ENCODE assay signal across 11 cellular contexts in genomic region chr13:103859952-103860351, GRCh38.
"Had no signal": no experiment of that assay in that cellular context is flagged by ENCODE, and none has a peak within 500 bp of the region (broad histone marks: within the 10 kb centered on the region; RNA-seq: fewer than 3 reads in every experiment).

No MANE protein-coding gene starts in this region.

- H3K27ac Mint-ChIP-seq: activated naive CD4-positive, alpha-beta T cell treated with anti-CD3 and anti-CD28 coated beads, Interleukin-2, amount 10 ng/mL, durations not matched to agents 7 days and 5 days; activated T-helper 2 cell treated with anti-CD3 and anti-CD28 coated beads, Interferon-gamma antibody, Interleukin-2, Interleukin-4, amounts not matched to agents 10 μg/mL and 5 μg/mL and 100 μg/mL, durations not matched to agents 14 hours and 24 hours and 36 hours had no signal

- H3K9me3 Mint-ChIP-seq: activated naive CD4-positive, alpha-beta T cell treated with anti-CD3 and anti-CD28 coated beads, Interleukin-2, amount 10 ng/mL, durations not matched to agents 7 days and 5 days; activated T-helper 2 cell treated with anti-CD3 and anti-CD28 coated beads, Interferon-gamma antibody, Interleukin-2, Interleukin-4, amounts not matched to agents 10 μg/mL and 5 μg/mL and 100 μg/mL, durations not matched to agents 14 hours and 24 hours and 36 hours had no signal

- H3K27ac ChIP-seq: colonic mucosa, gastrocnemius medialis, hepatocyte, parathyroid adenoma, thyroid gland, uterus had no signal

- H3K4me1 ChIP-seq: colonic mucosa, gastrocnemius medialis, parathyroid adenoma, thyroid gland, uterus had no signal

- ATAC-seq: gastrocnemius medialis had no signal

- DNase-seq: activated CD4-positive, alpha-beta T cell treated with anti-CD3 and anti-CD28 coated beads for 4 hours; activated naive CD4-positive, alpha-beta T cell treated with anti-CD3 and anti-CD28 coated beads, Interleukin-2, amount 10 ng/mL, durations not matched to agents 7 days and 5 days; caudate nucleus; colonic mucosa; gastrocnemius medialis; T-helper 9 cell; thyroid gland; uterus had no signal

- H3K4me3 Mint-ChIP-seq: activated naive CD4-positive, alpha-beta T cell treated with anti-CD3 and anti-CD28 coated beads, Interleukin-2, amount 10 ng/mL, durations not matched to agents 7 days and 5 days had no signal

- H3K36me3 Mint-ChIP-seq: activated naive CD4-positive, alpha-beta T cell treated with anti-CD3 and anti-CD28 coated beads, Interleukin-2, amount 10 ng/mL, durations not matched to agents 7 days and 5 days had no signal

- H3K9ac ChIP-seq: parathyroid adenoma had no signal

- H3K4me3 ChIP-seq: colonic mucosa, gastrocnemius medialis, hepatocyte, thyroid gland, uterus had no signal

- H3K36me3 ChIP-seq: colonic mucosa, gastrocnemius medialis, thyroid gland, uterus had no signal

- H3K4me1 Mint-ChIP-seq: activated naive CD4-positive, alpha-beta T cell treated with anti-CD3 and anti-CD28 coated beads, Interleukin-2, amount 10 ng/mL, durations not matched to agents 7 days and 5 days had no signal

- H3K27me3 ChIP-seq: colonic mucosa, gastrocnemius medialis, hepatocyte, thyroid gland, uterus had no signal

- H3K27me3 Mint-ChIP-seq: activated naive CD4-positive, alpha-beta T cell treated with anti-CD3 and anti-CD28 coated beads, Interleukin-2, amount 10 ng/mL, durations not matched to agents 7 days and 5 days had no signal

- H3K9me3 ChIP-seq: colonic mucosa, gastrocnemius medialis, thyroid gland, uterus had no signal
